In the genomic region with DNA sequence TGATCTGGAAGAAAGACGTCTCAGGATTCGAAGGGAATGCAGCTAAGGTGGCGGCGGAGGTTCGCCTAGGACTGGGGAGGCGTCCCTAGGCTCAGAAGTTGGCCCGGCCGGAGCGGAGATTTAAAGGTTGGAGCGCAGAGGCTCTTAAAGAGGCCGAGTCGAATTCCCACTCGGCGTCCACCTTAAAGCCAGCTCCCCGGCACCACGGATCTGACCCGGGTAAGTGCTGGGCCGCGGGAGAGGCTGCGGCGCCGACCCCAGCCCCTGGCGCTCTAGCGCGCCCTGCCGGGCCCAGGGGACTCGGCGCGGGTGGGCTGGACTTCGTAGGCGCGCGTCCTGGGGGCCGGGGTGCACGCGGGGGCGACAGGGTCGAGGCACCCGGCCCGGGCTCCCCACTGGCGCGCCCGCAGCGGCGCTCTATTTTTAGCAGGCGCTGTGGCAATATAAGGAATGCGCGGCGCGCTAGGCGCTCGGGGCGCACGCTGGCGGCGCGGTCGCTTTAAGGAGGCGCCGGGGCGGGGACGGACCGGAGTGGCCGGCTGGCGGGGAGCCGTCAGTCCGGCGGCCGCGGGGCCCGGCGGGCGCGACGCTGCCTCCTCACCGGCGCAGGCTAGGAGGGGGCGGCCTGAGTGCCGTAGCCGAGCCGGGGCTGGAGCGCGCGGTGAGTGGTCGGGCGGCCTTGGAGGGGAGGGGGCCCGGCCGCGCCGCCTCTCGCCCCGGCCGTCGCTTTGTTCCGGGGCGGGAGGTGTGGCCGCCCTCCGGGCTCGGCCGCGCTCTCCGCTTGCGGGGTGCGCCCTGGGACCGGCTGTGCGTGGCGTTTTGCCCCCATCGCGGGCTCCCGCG, we compare ENCODE assay signal across 1 cellular context.
TF ChIP-seq lines count a peak whose summit lies in the region.

MRAS (plus strand) TSS at position 473 of the 843 bp plus-strand sequence. CDS start 24,305 bp downstream, outside the sequence.

TF ChIP-seq in GM12878, 131 proteins besides CTCF, POLR2A, EP300 and RAD21:
- TF ChIP-seq HDAC6 (IDR thresholded peaks at IDR 0.05; ENCODE audit: unreplicated experiment), result peak; percentile 74
- no peak for TF ChIP-seq BCL3 (IDR thresholded peaks at IDR 0.05; ENCODE audit: borderline replicate concordance, insufficient read depth, low read depth, low read length, poor library complexity, severe bottlenecking)
